Comparison of ENCODE assay signal across 18 cellular contexts in genomic region chr6:3509326-3509725, GRCh38.
"Had no signal": no experiment of that assay in that cellular context is flagged by ENCODE, and none has a peak within 500 bp of the region (broad histone marks: within the 10 kb centered on the region; RNA-seq: fewer than 3 reads in every experiment).

No MANE protein-coding gene starts in this region.

- H3K27me3 ChIP-seq: adrenal gland, esophagus muscularis mucosa, right atrium auricular region had no signal

- H3K27ac ChIP-seq: adrenal gland, esophagus muscularis mucosa, gastroesophageal sphincter, right atrium auricular region had no signal

- DNase-seq: activated CD4-positive, alpha-beta T cell treated with anti-CD3 and anti-CD28 coated beads, Interleukin-2, amount 50 U/mL, for 1 hour; activated CD4-positive, CD25-positive, alpha-beta regulatory T cell; activated naive CD4-positive, alpha-beta T cell treated with anti-CD3 and anti-CD28 coated beads, Interleukin-2, amount 10 ng/mL, durations not matched to agents 7 days and 5 days; activated T-cell treated with anti-CD3 and anti-CD28 coated beads for 4 hours; adrenal gland; left ventricle myocardium superior; naive B cell; posterior cingulate gyrus; small intestine; T-helper 2 cell had no signal

- H3K36me3 ChIP-seq: adrenal gland, esophagus muscularis mucosa, gastroesophageal sphincter, right atrium auricular region had no signal

- H3K9me3 ChIP-seq: adrenal gland, esophagus muscularis mucosa, gastroesophageal sphincter, right atrium auricular region had no signal

- ATAC-seq: activated T-helper 17 cell treated with anti-CD3 and anti-CD28 coated beads, Interleukin-2, amount 50 U/mL, for 72 hours; gastroesophageal sphincter; left ventricle myocardium superior had no signal

- FAIRE-seq: endometrium, keratinocyte, small intestine, TTC549, urothelium cell line had no signal

- H3K4me3 ChIP-seq: adrenal gland, esophagus muscularis mucosa, gastroesophageal sphincter, right atrium auricular region had no signal

- H3K4me1 ChIP-seq: adrenal gland, esophagus muscularis mucosa, gastroesophageal sphincter, right atrium auricular region had no signal
